34 cellular contexts compared by ENCODE assay signal in genomic region chr10:54067361-54067760, GRCh38.
"Had no signal": no experiment of that assay in that cellular context is flagged by ENCODE, and none has a peak within 500 bp of the region (broad histone marks: within the 10 kb centered on the region; RNA-seq: fewer than 3 reads in every experiment).

No MANE protein-coding gene starts in this region.

- H3K4me1 Mint-ChIP-seq: activated B cell treated with CpG ODN at 0.5 μM for 24 hours; activated CD4-positive, alpha-beta T cell treated with anti-CD3 and anti-CD28 coated beads, Interleukin-2, amount 10 ng/mL, durations not matched to agents 24 days and 14 days; activated naive CD8-positive, alpha-beta T cell treated with anti-CD3 and anti-CD28 coated beads for 36 hours; activated T-helper 17 cell treated with anti-CD3 and anti-CD28 coated beads, Interleukin-2, amount 50 U/mL, for 72 hours had no signal

- H3K4me3 Mint-ChIP-seq: activated B cell treated with CpG ODN at 0.5 μM for 24 hours; activated CD4-positive, alpha-beta memory T cell treated with anti-CD3 and anti-CD28 coated beads for 36 hours; activated CD4-positive, alpha-beta T cell treated with anti-CD3 and anti-CD28 coated beads, Interleukin-2, amount 10 ng/mL, durations not matched to agents 24 days and 14 days; activated CD8-positive, alpha-beta T cell treated with anti-CD3 and anti-CD28 coated beads for 36 hours; activated naive CD4-positive, alpha-beta T cell treated with anti-CD3 and anti-CD28 coated beads for 36 hours; activated naive CD8-positive, alpha-beta T cell treated with anti-CD3 and anti-CD28 coated beads for 36 hours; activated T-cell treated with anti-CD3 and anti-CD28 coated beads, Interleukin-2, amount 50 U/mL, for 4 hours; activated T-cell treated with anti-CD3 and anti-CD28 coated beads, Interleukin-2, amount 50 U/mL, for 72 hours; activated T-helper 1 cell treated with anti-CD3 and anti-CD28 coated beads, Interleukin-12 subunit alpha, Interleukin-12 subunit beta, Interleukin-2, Interleukin-4 antibody, amounts not matched to agents 30 ng/mL and 10 ng/mL and 1 ng/mL, durations not matched to agents 14 hours and 24 hours and 36 hours; activated T-helper 17 cell treated with anti-CD3 and anti-CD28 coated beads, Interleukin-2, amount 50 U/mL, for 72 hours; T-helper 1 cell treated with Interleukin-12 subunit alpha and Interleukin-12 subunit beta and Interleukin-4 antibody, amounts not matched to agents 30 μg/mL and 1 μg/mL, for 36 hours; T-helper 2 cell treated with Interferon-gamma antibody and Interleukin-4, amounts not matched to agents 5 μg/mL and 100 μg/mL, for 36 hours had no signal

- H3K27me3 ChIP-seq: adrenal gland, body of pancreas, brain microvascular endothelial cell, breast epithelium had no signal

- H3K9me3 Mint-ChIP-seq: activated CD4-positive, alpha-beta T cell treated with anti-CD3 and anti-CD28 coated beads, Interleukin-2, amount 10 ng/mL, durations not matched to agents 24 days and 14 days; activated naive CD8-positive, alpha-beta T cell treated with anti-CD3 and anti-CD28 coated beads for 36 hours; activated T-cell treated with anti-CD3 and anti-CD28 coated beads, Interleukin-2, amount 50 U/mL, for 4 hours; activated T-helper 1 cell treated with anti-CD3 and anti-CD28 coated beads, Interleukin-12 subunit alpha, Interleukin-12 subunit beta, Interleukin-2, Interleukin-4 antibody, amounts not matched to agents 30 ng/mL and 10 ng/mL and 1 ng/mL, durations not matched to agents 14 hours and 24 hours and 36 hours; activated T-helper 17 cell treated with anti-CD3 and anti-CD28 coated beads, Interleukin-2, amount 50 U/mL, for 72 hours; T-helper 1 cell treated with Interleukin-12 subunit alpha and Interleukin-12 subunit beta and Interleukin-4 antibody, amounts not matched to agents 30 μg/mL and 1 μg/mL, for 36 hours had no signal

- H3K27ac ChIP-seq: adrenal gland, body of pancreas, brain microvascular endothelial cell, breast epithelium, VCaP had no signal

- ATAC-seq: activated CD8-positive, alpha-beta T cell treated with anti-CD3 and anti-CD28 coated beads for 36 hours; activated naive CD4-positive, alpha-beta T cell treated with anti-CD3 and anti-CD28 coated beads, Interleukin-2, amount 50 U/mL, for 72 hours; activated T-cell treated with anti-CD3 and anti-CD28 coated beads, Interleukin-2, amount 50 U/mL, for 4 hours; activated T-cell treated with anti-CD3 and anti-CD28 coated beads, Interleukin-2, amount 50 U/mL, for 72 hours; activated T-helper 17 cell treated with anti-CD3 and anti-CD28 coated beads, Interleukin-2, amount 50 U/mL, for 72 hours; body of pancreas had no signal

- H3K9me3 ChIP-seq: adrenal gland, body of pancreas, breast epithelium had no signal

- H3K4me3 ChIP-seq: adrenal gland, body of pancreas, breast epithelium had no signal

- H3K27ac Mint-ChIP-seq: activated B cell treated with CpG ODN at 0.5 μM for 24 hours; activated CD4-positive, alpha-beta memory T cell treated with anti-CD3 and anti-CD28 coated beads for 36 hours; activated CD4-positive, alpha-beta T cell treated with anti-CD3 and anti-CD28 coated beads, Interleukin-2, amount 10 ng/mL, durations not matched to agents 24 days and 14 days; activated CD8-positive, alpha-beta T cell treated with anti-CD3 and anti-CD28 coated beads for 36 hours; activated naive CD4-positive, alpha-beta T cell treated with anti-CD3 and anti-CD28 coated beads for 36 hours; activated naive CD4-positive, alpha-beta T cell treated with anti-CD3 and anti-CD28 coated beads, Interleukin-2, amount 50 U/mL, for 72 hours; activated naive CD8-positive, alpha-beta T cell treated with anti-CD3 and anti-CD28 coated beads for 36 hours; activated T-cell treated with anti-CD3 and anti-CD28 coated beads, Interleukin-2, amount 50 U/mL, for 72 hours; activated T-helper 1 cell treated with anti-CD3 and anti-CD28 coated beads, Interleukin-12 subunit alpha, Interleukin-12 subunit beta, Interleukin-2, Interleukin-4 antibody, amounts not matched to agents 30 ng/mL and 10 ng/mL and 1 ng/mL, durations not matched to agents 14 hours and 24 hours and 36 hours; activated T-helper 17 cell treated with anti-CD3 and anti-CD28 coated beads, Interleukin-2, amount 50 U/mL, for 72 hours; T-helper 1 cell treated with Interleukin-12 subunit alpha and Interleukin-12 subunit beta and Interleukin-4 antibody, amounts not matched to agents 30 μg/mL and 1 μg/mL, for 36 hours; T-helper 2 cell treated with Interferon-gamma antibody and Interleukin-4, amounts not matched to agents 5 μg/mL and 100 μg/mL, for 36 hours had no signal

- H3K27me3 Mint-ChIP-seq: activated B cell treated with CpG ODN at 0.5 μM for 24 hours; activated CD4-positive, alpha-beta memory T cell treated with anti-CD3 and anti-CD28 coated beads for 36 hours; activated CD4-positive, alpha-beta T cell treated with anti-CD3 and anti-CD28 coated beads, Interleukin-2, amount 10 ng/mL, durations not matched to agents 24 days and 14 days; activated CD8-positive, alpha-beta T cell treated with anti-CD3 and anti-CD28 coated beads for 36 hours; activated naive CD8-positive, alpha-beta T cell treated with anti-CD3 and anti-CD28 coated beads for 36 hours; activated T-helper 17 cell treated with anti-CD3 and anti-CD28 coated beads, Interleukin-2, amount 50 U/mL, for 72 hours had no signal

- DNase-seq: activated B cell treated with CpG ODN at 0.5 μM for 24 hours; activated CD4-positive, alpha-beta memory T cell treated with anti-CD3 and anti-CD28 coated beads for 36 hours; activated CD4-positive, alpha-beta T cell treated with anti-CD3 and anti-CD28 coated beads for 4 hours; activated CD4-positive, alpha-beta T cell treated with anti-CD3 and anti-CD28 coated beads, Interleukin-2, amount 10 ng/mL, durations not matched to agents 24 days and 14 days; activated CD4-positive, alpha-beta T cell treated with anti-CD3 and anti-CD28 coated beads, Interleukin-2, amount 50 U/mL, for 1 hour; activated CD4-positive, alpha-beta T cell treated with anti-CD3 and anti-CD28 coated beads, Interleukin-2, amount 50 U/mL, for 4 hours; activated CD4-positive, CD25-positive, alpha-beta regulatory T cell treated with anti-CD3 and anti-CD28 coated beads, Interleukin-2, amount 50 U/mL, for 72 hours; activated CD8-positive, alpha-beta memory T cell treated with anti-CD3 and anti-CD28 coated beads, Interleukin-2, amount 50 U/mL, for 4 hours; activated CD8-positive, alpha-beta T cell treated with anti-CD3 and anti-CD28 coated beads for 36 hours; activated effector memory CD4-positive, alpha-beta T cell treated with anti-CD3 and anti-CD28 coated beads, Interleukin-2, amount 50 U/mL, for 16 hours; activated gamma-delta T cell treated with Interleukin-2 at 50 U/mL for 16 hours; activated naive CD4-positive, alpha-beta T cell; activated naive CD4-positive, alpha-beta T cell treated with anti-CD3 and anti-CD28 coated beads for 36 hours; activated naive CD4-positive, alpha-beta T cell treated with anti-CD3 and anti-CD28 coated beads, Interleukin-2, amount 50 U/mL, for 16 hours; activated naive CD8-positive, alpha-beta T cell treated with anti-CD3 and anti-CD28 coated beads for 36 hours; activated T-cell treated with anti-CD3 and anti-CD28 coated beads for 4 hours; activated T-cell treated with anti-CD3 and anti-CD28 coated beads, Interleukin-2, amount 50 U/mL, for 1 hour; activated T-cell treated with anti-CD3 and anti-CD28 coated beads, Interleukin-2, amount 50 U/mL, for 4 hours; activated T-cell treated with anti-CD3 and anti-CD28 coated beads, Interleukin-2, amount 50 U/mL, for 72 hours; adrenal gland; amniotic stem cell; aorta; body of pancreas; brain microvascular endothelial cell; central memory CD4-positive, alpha-beta T cell; T-helper 2 cell; T-helper 9 cell had no signal

- H3K36me3 Mint-ChIP-seq: activated CD4-positive, alpha-beta memory T cell treated with anti-CD3 and anti-CD28 coated beads for 36 hours; activated naive CD4-positive, alpha-beta T cell treated with anti-CD3 and anti-CD28 coated beads, Interleukin-2, amount 50 U/mL, for 72 hours; activated naive CD8-positive, alpha-beta T cell treated with anti-CD3 and anti-CD28 coated beads for 36 hours had no signal

- H3K4me1 ChIP-seq: adrenal gland, body of pancreas, breast epithelium had no signal

- H3K36me3 ChIP-seq: adrenal gland, brain microvascular endothelial cell, breast epithelium had no signal
